Comparison of ENCODE assay signal across 1 cellular context in the genomic region with DNA sequence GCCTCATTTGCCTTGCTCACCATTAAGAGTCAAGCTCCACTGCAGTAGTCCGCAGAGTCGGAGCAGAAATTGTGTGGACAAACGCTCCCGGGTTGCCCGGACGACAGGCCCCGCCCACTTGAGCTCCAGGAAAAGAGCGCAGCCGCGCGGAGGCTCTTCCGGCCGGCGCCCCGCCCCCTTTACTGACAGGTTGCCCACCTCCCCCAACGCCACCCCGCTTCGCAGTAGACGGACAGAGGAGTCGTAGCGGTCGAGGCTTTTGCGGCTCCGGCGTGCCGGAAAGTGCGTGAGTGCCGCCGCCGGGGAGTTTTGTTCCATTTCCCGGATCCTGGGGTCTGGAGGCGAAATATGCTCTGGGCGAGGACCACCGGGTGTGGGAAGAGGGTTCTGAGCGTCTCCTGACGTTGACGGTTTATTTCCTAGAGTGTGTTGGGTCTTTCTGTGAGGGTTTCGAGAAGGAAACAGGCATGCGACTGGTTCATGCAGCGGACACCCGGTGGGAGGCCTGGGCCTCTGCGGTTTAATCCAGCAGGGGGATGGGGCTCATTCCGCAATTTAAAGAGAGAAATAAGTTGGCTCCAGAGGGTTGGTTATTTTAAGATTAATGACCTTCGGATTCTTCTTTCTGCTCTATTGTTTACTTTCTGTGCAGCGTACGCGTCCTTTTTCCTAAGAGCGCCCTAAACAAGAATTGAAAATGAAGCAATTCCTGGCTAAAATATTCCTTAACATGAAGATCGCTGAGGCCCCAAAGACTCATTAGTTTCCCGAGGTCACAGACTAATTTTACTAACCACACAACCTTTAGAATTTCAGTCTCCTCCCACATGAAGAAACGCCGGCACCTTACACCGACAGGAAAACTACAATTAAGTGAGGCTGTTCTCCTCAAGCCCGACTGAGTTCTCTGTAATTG.
TF ChIP-seq lines count a peak whose summit lies in the region.

A gene with protein sequence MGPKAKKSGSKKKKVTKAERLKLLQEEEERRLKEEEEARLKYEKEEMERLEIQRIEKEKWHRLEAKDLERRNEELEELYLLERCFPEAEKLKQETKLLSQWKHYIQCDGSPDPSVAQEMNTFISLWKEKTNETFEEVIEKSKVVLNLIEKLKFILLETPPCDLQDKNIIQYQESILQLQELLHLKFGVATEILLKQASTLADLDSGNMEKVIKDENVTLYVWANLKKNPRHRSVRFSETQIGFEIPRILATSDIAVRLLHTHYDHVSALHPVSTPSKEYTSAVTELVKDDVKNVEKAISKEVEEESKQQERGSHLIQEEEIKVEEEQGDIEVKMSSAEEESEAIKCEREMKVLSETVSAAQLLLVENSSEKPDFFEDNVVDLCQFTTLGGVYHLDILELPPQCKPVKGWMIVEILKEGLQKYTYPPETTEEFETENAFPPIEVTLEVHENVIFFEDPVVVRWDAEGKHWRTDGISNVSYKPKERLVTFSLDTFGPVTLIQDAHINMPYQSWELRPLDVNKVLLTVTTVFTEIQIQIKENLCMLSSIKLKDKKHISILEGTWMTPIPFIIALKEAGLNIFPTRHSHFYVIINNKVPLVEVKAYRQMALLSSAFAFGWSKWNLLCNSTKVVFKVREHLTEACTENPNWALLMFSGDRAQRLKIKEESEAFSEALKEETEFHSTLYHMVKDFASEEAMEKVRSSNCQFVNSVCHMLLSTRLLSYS (minus strand): TSS at position 105 of the 916 bp plus-strand sequence. CDS start 82 bp downstream, at position 23.
A gene with protein sequence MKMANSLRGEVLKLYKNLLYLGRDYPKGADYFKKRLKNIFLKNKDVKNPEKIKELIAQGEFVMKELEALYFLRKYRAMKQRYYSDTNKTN (plus strand): TSS at position 182 of the 916 bp plus-strand sequence. CDS start 8,720 bp downstream, outside the sequence.

TF ChIP-seq in HepG2, 621 proteins besides CTCF, POLR2A, EP300 and RAD21 (continued from another document and continues in another):
- TF ChIP-seq, protein P1, sequence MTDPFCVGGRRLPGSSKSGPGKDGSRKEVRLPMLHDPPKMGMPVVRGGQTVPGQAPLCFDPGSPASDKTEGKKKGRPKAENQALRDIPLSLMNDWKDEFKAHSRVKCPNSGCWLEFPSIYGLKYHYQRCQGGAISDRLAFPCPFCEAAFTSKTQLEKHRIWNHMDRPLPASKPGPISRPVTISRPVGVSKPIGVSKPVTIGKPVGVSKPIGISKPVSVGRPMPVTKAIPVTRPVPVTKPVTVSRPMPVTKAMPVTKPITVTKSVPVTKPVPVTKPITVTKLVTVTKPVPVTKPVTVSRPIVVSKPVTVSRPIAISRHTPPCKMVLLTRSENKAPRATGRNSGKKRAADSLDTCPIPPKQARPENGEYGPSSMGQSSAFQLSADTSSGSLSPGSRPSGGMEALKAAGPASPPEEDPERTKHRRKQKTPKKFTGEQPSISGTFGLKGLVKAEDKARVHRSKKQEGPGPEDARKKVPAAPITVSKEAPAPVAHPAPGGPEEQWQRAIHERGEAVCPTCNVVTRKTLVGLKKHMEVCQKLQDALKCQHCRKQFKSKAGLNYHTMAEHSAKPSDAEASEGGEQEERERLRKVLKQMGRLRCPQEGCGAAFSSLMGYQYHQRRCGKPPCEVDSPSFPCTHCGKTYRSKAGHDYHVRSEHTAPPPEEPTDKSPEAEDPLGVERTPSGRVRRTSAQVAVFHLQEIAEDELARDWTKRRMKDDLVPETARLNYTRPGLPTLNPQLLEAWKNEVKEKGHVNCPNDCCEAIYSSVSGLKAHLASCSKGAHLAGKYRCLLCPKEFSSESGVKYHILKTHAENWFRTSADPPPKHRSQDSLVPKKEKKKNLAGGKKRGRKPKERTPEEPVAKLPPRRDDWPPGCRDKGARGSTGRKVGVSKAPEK (CRISPR knock-in tag; IDR thresholded peaks at IDR 0.05; ENCODE audit: borderline replicate concordance), result no peak
- TF ChIP-seq ZNF496 (CRISPR knock-in tag; IDR thresholded peaks at IDR 0.05; ENCODE audit: insufficient replicate concordance), result no peak
- TF ChIP-seq SIN3A (IDR thresholded peaks at IDR 0.05; ENCODE audit: borderline replicate concordance, low read depth, low read length), result peak; percentile 87
- peak; percentile 45; the same call in 1 of the 2 replicates for TF ChIP-seq ETV5 (CRISPR knock-in tag; IDR thresholded peaks at IDR 0.05; ENCODE audit: borderline replicate concordance)
- no peak for TF ChIP-seq JUNB (CRISPR knock-in tag; IDR thresholded peaks at IDR 0.05; ENCODE audit: borderline replicate concordance)
- TF ChIP-seq, protein P2, sequence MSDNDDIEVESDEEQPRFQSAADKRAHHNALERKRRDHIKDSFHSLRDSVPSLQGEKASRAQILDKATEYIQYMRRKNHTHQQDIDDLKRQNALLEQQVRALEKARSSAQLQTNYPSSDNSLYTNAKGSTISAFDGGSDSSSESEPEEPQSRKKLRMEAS (IDR thresholded peaks at IDR 0.05), result peak; percentile 81
- TF ChIP-seq ZNF569 (CRISPR knock-in tag; IDR thresholded peaks at IDR 0.05; ENCODE audit: borderline replicate concordance), result no peak
- TF ChIP-seq ZBTB21 (CRISPR knock-in tag; IDR thresholded peaks at IDR 0.05), result no peak
- TF ChIP-seq MIER3 (CRISPR knock-in tag; IDR thresholded peaks at IDR 0.05; ENCODE audit: borderline replicate concordance), result peak; percentile 45; the same call in 1 of the 2 replicates
- TF ChIP-seq ZNF772 (CRISPR knock-in tag; IDR thresholded peaks at IDR 0.05), result peak; percentile 60; the same call in 1 of the 2 replicates
- peak; percentile 89; the same call in 1 of the 2 replicates for TF ChIP-seq U2AF2 (IDR thresholded peaks at IDR 0.05; ENCODE audit: low read depth, low read length)
- TF ChIP-seq KMT2B (CRISPR knock-in tag; IDR thresholded peaks at IDR 0.05), result peak; percentile 92
- no peak for TF ChIP-seq TP53 (CRISPR knock-in tag; conservative IDR thresholded peaks at IDR 0.05)
- peak; percentile 87 for TF ChIP-seq ASH2L (IDR thresholded peaks at IDR 0.05; ENCODE audit: insufficient read length, low read depth, low read length)
- TF ChIP-seq, protein P3, sequence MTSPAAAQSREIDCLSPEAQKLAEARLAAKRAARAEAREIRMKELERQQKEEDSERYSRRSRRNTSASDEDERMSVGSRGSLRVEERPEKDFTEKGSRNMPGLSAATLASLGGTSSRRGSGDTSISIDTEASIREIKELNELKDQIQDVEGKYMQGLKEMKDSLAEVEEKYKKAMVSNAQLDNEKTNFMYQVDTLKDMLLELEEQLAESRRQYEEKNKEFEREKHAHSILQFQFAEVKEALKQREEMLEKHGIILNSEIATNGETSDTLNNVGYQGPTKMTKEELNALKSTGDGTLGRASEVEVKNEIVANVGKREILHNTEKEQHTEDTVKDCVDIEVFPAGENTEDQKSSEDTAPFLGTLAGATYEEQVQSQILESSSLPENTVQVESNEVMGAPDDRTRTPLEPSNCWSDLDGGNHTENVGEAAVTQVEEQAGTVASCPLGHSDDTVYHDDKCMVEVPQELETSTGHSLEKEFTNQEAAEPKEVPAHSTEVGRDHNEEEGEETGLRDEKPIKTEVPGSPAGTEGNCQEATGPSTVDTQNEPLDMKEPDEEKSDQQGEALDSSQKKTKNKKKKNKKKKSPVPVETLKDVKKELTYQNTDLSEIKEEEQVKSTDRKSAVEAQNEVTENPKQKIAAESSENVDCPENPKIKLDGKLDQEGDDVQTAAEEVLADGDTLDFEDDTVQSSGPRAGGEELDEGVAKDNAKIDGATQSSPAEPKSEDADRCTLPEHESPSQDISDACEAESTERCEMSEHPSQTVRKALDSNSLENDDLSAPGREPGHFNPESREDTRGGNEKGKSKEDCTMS (CRISPR knock-in tag; conservative IDR thresholded peaks at IDR 0.05), result no peak
- TF ChIP-seq RBM22 (optimal IDR thresholded peaks at IDR 0.05; ENCODE audit: low read length), result peak; percentile 91
- 0 out of 2 replicates have a peak, but pooled peaks have one; percentile 47 for TF ChIP-seq ZMAT3 (CRISPR knock-in tag; conservative IDR thresholded peaks at IDR 0.05)
- TF ChIP-seq, protein P4, sequence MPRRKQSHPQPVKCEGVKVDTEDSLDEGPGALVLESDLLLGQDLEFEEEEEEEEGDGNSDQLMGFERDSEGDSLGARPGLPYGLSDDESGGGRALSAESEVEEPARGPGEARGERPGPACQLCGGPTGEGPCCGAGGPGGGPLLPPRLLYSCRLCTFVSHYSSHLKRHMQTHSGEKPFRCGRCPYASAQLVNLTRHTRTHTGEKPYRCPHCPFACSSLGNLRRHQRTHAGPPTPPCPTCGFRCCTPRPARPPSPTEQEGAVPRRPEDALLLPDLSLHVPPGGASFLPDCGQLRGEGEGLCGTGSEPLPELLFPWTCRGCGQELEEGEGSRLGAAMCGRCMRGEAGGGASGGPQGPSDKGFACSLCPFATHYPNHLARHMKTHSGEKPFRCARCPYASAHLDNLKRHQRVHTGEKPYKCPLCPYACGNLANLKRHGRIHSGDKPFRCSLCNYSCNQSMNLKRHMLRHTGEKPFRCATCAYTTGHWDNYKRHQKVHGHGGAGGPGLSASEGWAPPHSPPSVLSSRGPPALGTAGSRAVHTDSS (CRISPR knock-in tag; conservative IDR thresholded peaks at IDR 0.05), result no peak
- TF ChIP-seq, protein P5, sequence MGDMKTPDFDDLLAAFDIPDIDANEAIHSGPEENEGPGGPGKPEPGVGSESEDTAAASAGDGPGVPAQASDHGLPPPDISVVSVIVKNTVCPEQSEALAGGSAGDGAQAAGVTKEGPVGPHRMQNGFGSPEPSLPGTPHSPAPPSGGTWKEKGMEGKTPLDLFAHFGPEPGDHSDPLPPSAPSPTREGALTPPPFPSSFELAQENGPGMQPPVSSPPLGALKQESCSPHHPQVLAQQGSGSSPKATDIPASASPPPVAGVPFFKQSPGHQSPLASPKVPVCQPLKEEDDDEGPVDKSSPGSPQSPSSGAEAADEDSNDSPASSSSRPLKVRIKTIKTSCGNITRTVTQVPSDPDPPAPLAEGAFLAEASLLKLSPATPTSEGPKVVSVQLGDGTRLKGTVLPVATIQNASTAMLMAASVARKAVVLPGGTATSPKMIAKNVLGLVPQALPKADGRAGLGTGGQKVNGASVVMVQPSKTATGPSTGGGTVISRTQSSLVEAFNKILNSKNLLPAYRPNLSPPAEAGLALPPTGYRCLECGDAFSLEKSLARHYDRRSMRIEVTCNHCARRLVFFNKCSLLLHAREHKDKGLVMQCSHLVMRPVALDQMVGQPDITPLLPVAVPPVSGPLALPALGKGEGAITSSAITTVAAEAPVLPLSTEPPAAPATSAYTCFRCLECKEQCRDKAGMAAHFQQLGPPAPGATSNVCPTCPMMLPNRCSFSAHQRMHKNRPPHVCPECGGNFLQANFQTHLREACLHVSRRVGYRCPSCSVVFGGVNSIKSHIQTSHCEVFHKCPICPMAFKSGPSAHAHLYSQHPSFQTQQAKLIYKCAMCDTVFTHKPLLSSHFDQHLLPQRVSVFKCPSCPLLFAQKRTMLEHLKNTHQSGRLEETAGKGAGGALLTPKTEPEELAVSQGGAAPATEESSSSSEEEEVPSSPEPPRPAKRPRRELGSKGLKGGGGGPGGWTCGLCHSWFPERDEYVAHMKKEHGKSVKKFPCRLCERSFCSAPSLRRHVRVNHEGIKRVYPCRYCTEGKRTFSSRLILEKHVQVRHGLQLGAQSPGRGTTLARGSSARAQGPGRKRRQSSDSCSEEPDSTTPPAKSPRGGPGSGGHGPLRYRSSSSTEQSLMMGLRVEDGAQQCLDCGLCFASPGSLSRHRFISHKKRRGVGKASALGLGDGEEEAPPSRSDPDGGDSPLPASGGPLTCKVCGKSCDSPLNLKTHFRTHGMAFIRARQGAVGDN (CRISPR knock-in tag; IDR thresholded peaks at IDR 0.05), result peak; percentile 92
- peak; percentile 38; the same call in 1 of the 2 replicates for TF ChIP-seq GZF1 (CRISPR knock-in tag; IDR thresholded peaks at IDR 0.05)
- TF ChIP-seq ARNT2 (CRISPR knock-in tag; IDR thresholded peaks at IDR 0.05; ENCODE audit: low read depth), result peak; percentile 82
- TF ChIP-seq NFE2L1 (CRISPR knock-in tag; IDR thresholded peaks at IDR 0.05; ENCODE audit: borderline replicate concordance), result no peak
- TF ChIP-seq, protein P6, sequence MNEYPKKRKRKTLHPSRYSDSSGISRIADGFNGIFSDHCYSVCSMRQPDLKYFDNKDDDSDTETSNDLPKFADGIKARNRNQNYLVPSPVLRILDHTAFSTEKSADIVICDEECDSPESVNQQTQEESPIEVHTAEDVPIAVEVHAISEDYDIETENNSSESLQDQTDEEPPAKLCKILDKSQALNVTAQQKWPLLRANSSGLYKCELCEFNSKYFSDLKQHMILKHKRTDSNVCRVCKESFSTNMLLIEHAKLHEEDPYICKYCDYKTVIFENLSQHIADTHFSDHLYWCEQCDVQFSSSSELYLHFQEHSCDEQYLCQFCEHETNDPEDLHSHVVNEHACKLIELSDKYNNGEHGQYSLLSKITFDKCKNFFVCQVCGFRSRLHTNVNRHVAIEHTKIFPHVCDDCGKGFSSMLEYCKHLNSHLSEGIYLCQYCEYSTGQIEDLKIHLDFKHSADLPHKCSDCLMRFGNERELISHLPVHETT (CRISPR knock-in tag; conservative IDR thresholded peaks at IDR 0.05), result 0 out of 2 replicates have a peak, but pooled peaks have one; percentile 54
- no peak for TF ChIP-seq ZNF737 (CRISPR knock-in tag; IDR thresholded peaks at IDR 0.05; ENCODE audit: borderline replicate concordance)
- peak; percentile 37; the same call in 1 of the 2 replicates for TF ChIP-seq ZNF605 (CRISPR knock-in tag; IDR thresholded peaks at IDR 0.05)
- TF ChIP-seq PHF5A (CRISPR knock-in tag; IDR thresholded peaks at IDR 0.05; ENCODE audit: low read depth, unreplicated experiment), result no peak
- no peak for TF ChIP-seq CREM (IDR thresholded peaks at IDR 0.05)
- no peak for TF ChIP-seq CREM (CRISPR knock-in tag; IDR thresholded peaks at IDR 0.05)
- no peak for TF ChIP-seq PCBP1 (IDR thresholded peaks at IDR 0.05; ENCODE audit: borderline replicate concordance, low read depth, low read length)
- peak; percentile 58; the same call in 1 of the 2 replicates for TF ChIP-seq ZSCAN22 (CRISPR knock-in tag; IDR thresholded peaks at IDR 0.05)
- TF ChIP-seq ZNF224 (CRISPR knock-in tag; IDR thresholded peaks at IDR 0.05), result peak; percentile 82; the same call in 1 of the 2 replicates
- TF ChIP-seq CENPX (CRISPR knock-in tag; IDR thresholded peaks at IDR 0.05), result no peak
- 0 out of 2 replicates have a peak, but pooled peaks have one; percentile 28 for TF ChIP-seq GATAD2A (CRISPR knock-in tag; IDR thresholded peaks at IDR 0.05)
- TF ChIP-seq, protein P7, sequence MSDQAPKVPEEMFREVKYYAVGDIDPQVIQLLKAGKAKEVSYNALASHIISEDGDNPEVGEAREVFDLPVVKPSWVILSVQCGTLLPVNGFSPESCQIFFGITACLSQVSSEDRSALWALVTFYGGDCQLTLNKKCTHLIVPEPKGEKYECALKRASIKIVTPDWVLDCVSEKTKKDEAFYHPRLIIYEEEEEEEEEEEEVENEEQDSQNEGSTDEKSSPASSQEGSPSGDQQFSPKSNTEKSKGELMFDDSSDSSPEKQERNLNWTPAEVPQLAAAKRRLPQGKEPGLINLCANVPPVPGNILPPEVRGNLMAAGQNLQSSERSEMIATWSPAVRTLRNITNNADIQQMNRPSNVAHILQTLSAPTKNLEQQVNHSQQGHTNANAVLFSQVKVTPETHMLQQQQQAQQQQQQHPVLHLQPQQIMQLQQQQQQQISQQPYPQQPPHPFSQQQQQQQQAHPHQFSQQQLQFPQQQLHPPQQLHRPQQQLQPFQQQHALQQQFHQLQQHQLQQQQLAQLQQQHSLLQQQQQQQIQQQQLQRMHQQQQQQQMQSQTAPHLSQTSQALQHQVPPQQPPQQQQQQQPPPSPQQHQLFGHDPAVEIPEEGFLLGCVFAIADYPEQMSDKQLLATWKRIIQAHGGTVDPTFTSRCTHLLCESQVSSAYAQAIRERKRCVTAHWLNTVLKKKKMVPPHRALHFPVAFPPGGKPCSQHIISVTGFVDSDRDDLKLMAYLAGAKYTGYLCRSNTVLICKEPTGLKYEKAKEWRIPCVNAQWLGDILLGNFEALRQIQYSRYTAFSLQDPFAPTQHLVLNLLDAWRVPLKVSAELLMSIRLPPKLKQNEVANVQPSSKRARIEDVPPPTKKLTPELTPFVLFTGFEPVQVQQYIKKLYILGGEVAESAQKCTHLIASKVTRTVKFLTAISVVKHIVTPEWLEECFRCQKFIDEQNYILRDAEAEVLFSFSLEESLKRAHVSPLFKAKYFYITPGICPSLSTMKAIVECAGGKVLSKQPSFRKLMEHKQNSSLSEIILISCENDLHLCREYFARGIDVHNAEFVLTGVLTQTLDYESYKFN (CRISPR knock-in tag; conservative IDR thresholded peaks at IDR 0.05), result peak; percentile 50
- TF ChIP-seq MTA1 (CRISPR knock-in tag; IDR thresholded peaks at IDR 0.05; ENCODE audit: borderline replicate concordance), result 0 out of 2 replicates have a peak, but pooled peaks have one; percentile 32
